1 cellular context compared by ENCODE assay signal in the genomic region with DNA sequence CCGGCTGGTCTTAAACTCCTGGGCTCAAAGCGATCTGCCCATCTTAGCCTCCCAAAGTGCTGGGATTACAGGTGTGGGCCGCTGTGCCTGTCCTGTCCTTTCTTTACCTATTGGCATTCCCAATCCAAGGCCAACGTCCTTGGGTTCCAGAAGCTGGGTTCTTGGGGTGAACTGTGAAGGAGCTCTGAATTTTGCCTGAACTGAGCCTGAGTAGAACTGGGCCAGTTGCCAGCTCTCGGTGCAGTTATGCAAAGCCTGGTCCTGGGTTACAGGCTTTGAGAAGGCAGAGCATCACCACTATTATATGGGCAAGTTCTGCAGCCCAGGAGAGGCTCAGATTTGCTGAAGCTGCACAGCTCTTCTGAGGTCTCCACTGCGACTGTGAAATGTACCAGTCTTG.
TF ChIP-seq lines count a peak whose summit lies in the region.

No MANE protein-coding gene starts in this region.

TF ChIP-seq in A549, 52 proteins besides CTCF, POLR2A, EP300 and RAD21 (continued from another document):
- TF ChIP-seq, protein P1, sequence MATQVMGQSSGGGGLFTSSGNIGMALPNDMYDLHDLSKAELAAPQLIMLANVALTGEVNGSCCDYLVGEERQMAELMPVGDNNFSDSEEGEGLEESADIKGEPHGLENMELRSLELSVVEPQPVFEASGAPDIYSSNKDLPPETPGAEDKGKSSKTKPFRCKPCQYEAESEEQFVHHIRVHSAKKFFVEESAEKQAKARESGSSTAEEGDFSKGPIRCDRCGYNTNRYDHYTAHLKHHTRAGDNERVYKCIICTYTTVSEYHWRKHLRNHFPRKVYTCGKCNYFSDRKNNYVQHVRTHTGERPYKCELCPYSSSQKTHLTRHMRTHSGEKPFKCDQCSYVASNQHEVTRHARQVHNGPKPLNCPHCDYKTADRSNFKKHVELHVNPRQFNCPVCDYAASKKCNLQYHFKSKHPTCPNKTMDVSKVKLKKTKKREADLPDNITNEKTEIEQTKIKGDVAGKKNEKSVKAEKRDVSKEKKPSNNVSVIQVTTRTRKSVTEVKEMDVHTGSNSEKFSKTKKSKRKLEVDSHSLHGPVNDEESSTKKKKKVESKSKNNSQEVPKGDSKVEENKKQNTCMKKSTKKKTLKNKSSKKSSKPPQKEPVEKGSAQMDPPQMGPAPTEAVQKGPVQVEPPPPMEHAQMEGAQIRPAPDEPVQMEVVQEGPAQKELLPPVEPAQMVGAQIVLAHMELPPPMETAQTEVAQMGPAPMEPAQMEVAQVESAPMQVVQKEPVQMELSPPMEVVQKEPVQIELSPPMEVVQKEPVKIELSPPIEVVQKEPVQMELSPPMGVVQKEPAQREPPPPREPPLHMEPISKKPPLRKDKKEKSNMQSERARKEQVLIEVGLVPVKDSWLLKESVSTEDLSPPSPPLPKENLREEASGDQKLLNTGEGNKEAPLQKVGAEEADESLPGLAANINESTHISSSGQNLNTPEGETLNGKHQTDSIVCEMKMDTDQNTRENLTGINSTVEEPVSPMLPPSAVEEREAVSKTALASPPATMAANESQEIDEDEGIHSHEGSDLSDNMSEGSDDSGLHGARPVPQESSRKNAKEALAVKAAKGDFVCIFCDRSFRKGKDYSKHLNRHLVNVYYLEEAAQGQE (IDR thresholded peaks at IDR 0.05), result no peak
- TF ChIP-seq, protein P2, sequence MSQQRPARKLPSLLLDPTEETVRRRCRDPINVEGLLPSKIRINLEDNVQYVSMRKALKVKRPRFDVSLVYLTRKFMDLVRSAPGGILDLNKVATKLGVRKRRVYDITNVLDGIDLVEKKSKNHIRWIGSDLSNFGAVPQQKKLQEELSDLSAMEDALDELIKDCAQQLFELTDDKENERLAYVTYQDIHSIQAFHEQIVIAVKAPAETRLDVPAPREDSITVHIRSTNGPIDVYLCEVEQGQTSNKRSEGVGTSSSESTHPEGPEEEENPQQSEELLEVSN (IDR thresholded peaks at IDR 0.05; ENCODE audit: borderline replicate concordance, low read depth), result no peak
- TF ChIP-seq POLR2AphosphoS2 (conservative IDR thresholded peaks at IDR 0.05; ENCODE audit: low read length), result no peak
- TF ChIP-seq RCOR1 (IDR thresholded peaks at IDR 0.05; ENCODE audit: low read depth, low read length), result no peak
